ENCODE assay signal across 1 cellular context in genomic region chr3:102163039-102163817, GRCh38.
TF ChIP-seq lines count a peak whose summit lies in the region.

No MANE protein-coding gene starts in this region.

TF ChIP-seq in SK-N-SH, 30 proteins besides CTCF, POLR2A, EP300 and RAD21 (continued from another document):
- no peak for TF ChIP-seq CHD2 (IDR thresholded peaks at IDR 0.05; ENCODE audit: low read length, partially characterized antibody)
- no peak for TF ChIP-seq TAF1 (IDR thresholded peaks at IDR 0.05; ENCODE audit: borderline replicate concordance, low read depth, low read length)
- TF ChIP-seq RFX5 (IDR thresholded peaks at IDR 0.05; ENCODE audit: low read length): no peak
- TF ChIP-seq ELF1 (IDR thresholded peaks at IDR 0.05): no peak; the same call in 1 of the 2 replicates
- TF ChIP-seq USF2 (IDR thresholded peaks at IDR 0.05; ENCODE audit: borderline replicate concordance, low read depth, low read length): no peak
- 0 out of 2 replicates have a peak, but pooled peaks have one; percentile 32 for TF ChIP-seq FOXM1 (IDR thresholded peaks at IDR 0.05; ENCODE audit: low read depth)
- TF ChIP-seq USF1 (IDR thresholded peaks at IDR 0.05; ENCODE audit: borderline replicate concordance, low read depth): no peak
- TF ChIP-seq GABPA (IDR thresholded peaks at IDR 0.05; ENCODE audit: low read depth): no peak
- peak; percentile 67; the same call in 1 of the 2 replicates for TF ChIP-seq MEF2A (IDR thresholded peaks at IDR 0.05; ENCODE audit: borderline replicate concordance, low read depth)
- TF ChIP-seq, protein P1, sequence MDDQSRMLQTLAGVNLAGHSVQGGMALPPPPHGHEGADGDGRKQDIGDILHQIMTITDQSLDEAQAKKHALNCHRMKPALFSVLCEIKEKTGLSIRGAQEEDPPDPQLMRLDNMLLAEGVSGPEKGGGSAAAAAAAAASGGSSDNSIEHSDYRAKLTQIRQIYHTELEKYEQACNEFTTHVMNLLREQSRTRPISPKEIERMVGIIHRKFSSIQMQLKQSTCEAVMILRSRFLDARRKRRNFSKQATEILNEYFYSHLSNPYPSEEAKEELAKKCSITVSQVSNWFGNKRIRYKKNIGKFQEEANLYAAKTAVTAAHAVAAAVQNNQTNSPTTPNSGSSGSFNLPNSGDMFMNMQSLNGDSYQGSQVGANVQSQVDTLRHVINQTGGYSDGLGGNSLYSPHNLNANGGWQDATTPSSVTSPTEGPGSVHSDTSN (IDR thresholded peaks at IDR 0.05): peak; percentile 95
- TF ChIP-seq GATA2 (CRISPR knock-in tag; IDR thresholded peaks at IDR 0.05): no peak; the same call in 1 of the 2 replicates
- no peak for TF ChIP-seq FOXJ3 (CRISPR knock-in tag; IDR thresholded peaks at IDR 0.05)
